ENCODE assay signal across 33 cellular contexts in genomic region chr7:143947111-143947510, GRCh38. TPM values are rescaled to one million over a fixed set of nuclear protein-coding genes. Genes with fewer than 3 reads are reported as not detected.
"Had no signal": no experiment of that assay in that cellular context is flagged by ENCODE, and none has a peak within 500 bp of the region (broad histone marks: within the 10 kb centered on the region; RNA-seq: fewer than 3 reads in every experiment).

No MANE protein-coding gene starts in this region.

- FAIRE-seq: urothelium cell line had no signal

- ATAC-seq: stimulated activated effector memory CD8-positive, alpha-beta T cell treated with anti-CD3 and anti-CD28 coated beads, Interleukin-12 subunit alpha, Interleukin-12 subunit beta, amount 100 ng/mL, for 72 hours; stimulated activated memory B cell treated with anti-CD40 and anti-IgM and Interleukin-4, amounts not matched to agents 10 μg/mL and 1 μg/mL and 100 μg/mL, for 72 hours; stimulated activated naive B cell treated with anti-CD40 and anti-IgM and Interleukin-4, amounts not matched to agents 10 μg/mL and 1 μg/mL and 100 μg/mL, for 72 hours; stimulated activated naive CD8-positive, alpha-beta T cell treated with anti-CD3 and anti-CD28 coated beads, Interleukin-15, Interleukin-2, amounts not matched to agents 100 U/mL and 50 U/mL, for 24 hours; upper lobe of right lung had no signal

- H3K36me3 ChIP-seq: stomach, suprapubic skin, thoracic aorta, thyroid gland, tibial artery, tibial nerve, transverse colon, upper lobe of left lung, upper lobe of right lung, uterus, vagina had no signal

- H3K9me3 Mint-ChIP-seq: stimulated activated effector memory CD8-positive, alpha-beta T cell treated with anti-CD3 and anti-CD28 coated beads, Interleukin-12 subunit alpha, Interleukin-12 subunit beta, amount 100 ng/mL, for 72 hours had no signal

- H3K4me3 ChIP-seq: stomach, suprapubic skin, testis, thoracic aorta, thyroid gland, tibial artery, tibial nerve, transverse colon, upper lobe of left lung, upper lobe of right lung, uterus, vagina had no signal

- H3K9me3 ChIP-seq: stomach, suprapubic skin, testis, thoracic aorta, thyroid gland, tibial artery, tibial nerve, transverse colon, upper lobe of left lung, upper lobe of right lung, uterus, vagina had no signal

- H3K36me3 Mint-ChIP-seq: stimulated activated effector memory CD8-positive, alpha-beta T cell treated with anti-CD3 and anti-CD28 coated beads, Interleukin-12 subunit alpha, Interleukin-12 subunit beta, amount 100 ng/mL, for 72 hours; stimulated activated memory B cell treated with anti-CD40 and anti-IgM and Interleukin-4, amounts not matched to agents 10 μg/mL and 1 μg/mL and 100 μg/mL, for 72 hours; stimulated activated naive B cell treated with anti-CD40 and anti-IgM and Interleukin-4, amounts not matched to agents 10 μg/mL and 1 μg/mL and 100 μg/mL, for 72 hours; type B pancreatic cell had no signal

- H3K27ac Mint-ChIP-seq: stimulated activated effector memory CD8-positive, alpha-beta T cell treated with anti-CD3 and anti-CD28 coated beads, Interleukin-12 subunit alpha, Interleukin-12 subunit beta, amount 100 ng/mL, for 72 hours; stimulated activated memory B cell treated with anti-CD40 and anti-IgM and Interleukin-4, amounts not matched to agents 10 μg/mL and 1 μg/mL and 100 μg/mL, for 72 hours; stimulated activated naive B cell treated with anti-CD40 and anti-IgM and Interleukin-4, amounts not matched to agents 10 μg/mL and 1 μg/mL and 100 μg/mL, for 72 hours; stimulated activated naive CD8-positive, alpha-beta T cell treated with anti-CD3 and anti-CD28 coated beads, Interleukin-15, Interleukin-2, amounts not matched to agents 100 ng/mL and 50 ng/mL, for 24 hours; type B pancreatic cell had no signal

- H3K27ac ChIP-seq: stomach, suprapubic skin, testis, thoracic aorta, thyroid gland, tibial artery, tibial nerve, transverse colon, upper lobe of left lung, upper lobe of right lung, uterus, vagina had no signal

- H3K4me1 ChIP-seq: stomach, suprapubic skin, testis, thyroid gland, tibial artery, tibial nerve, transverse colon, upper lobe of left lung, upper lobe of right lung, uterus, vagina had no signal

- H3K4me3 Mint-ChIP-seq: stimulated activated effector memory CD8-positive, alpha-beta T cell treated with anti-CD3 and anti-CD28 coated beads, Interleukin-12 subunit alpha, Interleukin-12 subunit beta, amount 100 ng/mL, for 72 hours; stimulated activated memory B cell treated with anti-CD40 and anti-IgM and Interleukin-4, amounts not matched to agents 10 μg/mL and 1 μg/mL and 100 μg/mL, for 72 hours; stimulated activated naive B cell treated with anti-CD40 and anti-IgM and Interleukin-4, amounts not matched to agents 10 μg/mL and 1 μg/mL and 100 μg/mL, for 72 hours; stimulated activated naive CD8-positive, alpha-beta T cell treated with anti-CD3 and anti-CD28 coated beads, Interleukin-15, Interleukin-2, amounts not matched to agents 100 ng/mL and 50 ng/mL, for 24 hours; type B pancreatic cell had no signal

- DNase-seq: stimulated activated CD4-positive, alpha-beta T cell treated with anti-CD3 and anti-CD28 coated beads, Interleukin-2, amount 100 ng/mL, for 48 hours; stimulated activated CD4-positive, alpha-beta T cell treated with anti-CD3 and anti-CD28 coated beads, Interleukin-4, amount 100 ng/mL, for 1 hour; stimulated activated CD4-positive, alpha-beta T cell treated with anti-CD3 and anti-CD28 coated beads, Interleukin-4, amount 100 ng/mL, for 24 hours; stimulated activated CD4-positive, alpha-beta T cell treated with anti-CD3 and anti-CD28 coated beads, Interleukin-4, amount 100 ng/mL, for 4 hours; stimulated activated CD8-positive, alpha-beta memory T cell treated with anti-CD3 and anti-CD28 coated beads, Interleukin-4, amount 100 ng/mL, for 48 hours; stimulated activated naive B cell treated with anti-CD40 and anti-IgM and Interleukin-4, amounts not matched to agents 10 μg/mL and 1 μg/mL and 100 μg/mL, for 72 hours; stimulated activated naive CD4-positive, alpha-beta T cell; stimulated activated naive CD4-positive, alpha-beta T cell treated with Interleukin-2 at 50 U/mL for 16 hours; stimulated activated naive CD8-positive, alpha-beta T cell treated with anti-CD3 and anti-CD28 coated beads, Interleukin-15, Interleukin-2, amounts not matched to agents 100 U/mL and 50 U/mL, for 24 hours; stomach; substantia nigra; testis; thyroid gland; tibial artery; transverse colon; trophoblast cell; upper lobe of left lung; upper lobe of right lung; uterus had no signal

- H3K27me3 ChIP-seq: stomach, suprapubic skin, testis, thyroid gland, tibial artery, tibial nerve, transverse colon, upper lobe of left lung, upper lobe of right lung, uterus, vagina had no signal

- H3K4me1 Mint-ChIP-seq: stimulated activated effector memory CD8-positive, alpha-beta T cell treated with anti-CD3 and anti-CD28 coated beads, Interleukin-12 subunit alpha, Interleukin-12 subunit beta, amount 100 ng/mL, for 72 hours; stimulated activated memory B cell treated with anti-CD40 and anti-IgM and Interleukin-4, amounts not matched to agents 10 μg/mL and 1 μg/mL and 100 μg/mL, for 72 hours; stimulated activated naive B cell treated with anti-CD40 and anti-IgM and Interleukin-4, amounts not matched to agents 10 μg/mL and 1 μg/mL and 100 μg/mL, for 72 hours had no signal

RNA-seq across cellular contexts. Expression of gene OR2F1, which starts 7.5 kb away (rescaled TPM):
- total RNA-seq: subcutaneous adipose tissue, suprapubic skin, thoracic aorta, thyroid gland, tibial nerve, transverse colon, upper lobe of left lung, upper lobe of right lung, ureter, urinary bladder, uterus, vagina had no signal
- polyA plus RNA-seq: stomach, thymus, urinary bladder had no signal

RNA-seq across cellular contexts. Expression of gene OR2F2, which starts 12.1 kb away (rescaled TPM):
- total RNA-seq: stomach, subcutaneous adipose tissue, suprapubic skin, temporal lobe, thoracic aorta, thyroid gland, tibial nerve, transverse colon, upper lobe of left lung, upper lobe of right lung, ureter, urinary bladder, uterus, vagina had no signal
- polyA plus RNA-seq: stomach, thymus, urinary bladder had no signal

RNA-seq across cellular contexts. Expression of gene OR6B1, which starts 53.0 kb away (rescaled TPM):
- total RNA-seq: stomach, subcutaneous adipose tissue, suprapubic skin, temporal lobe, thoracic aorta, thyroid gland, tibial nerve, transverse colon, upper lobe of left lung, upper lobe of right lung, ureter, urinary bladder, uterus, vagina had no signal
- polyA plus RNA-seq: stomach, thymus, urinary bladder had no signal
